Comparison of ENCODE assay signal across 8 cellular contexts in genomic region chr3:50612234-50612972, GRCh38. TPM values are rescaled to one million over a fixed set of nuclear protein-coding genes. Genes with fewer than 3 reads are reported as not detected.
DNase-seq lines count a peak whose midpoint lies in the region; ATAC-seq and TF ChIP-seq lines count a peak whose summit lies in the region.

No MANE protein-coding gene starts in this region.

- intact Hi-C loops in breast epithelium (cut with DNase I; ENCODE audit: low total_unique reads), result loop anchor here (5.0 kb wide), 1 partner anchor 775 kb away; the partner anchor contains the start of gene MANF

- H3K4me3 ChIP-seq in GM12875 (ENCODE audit: low read depth, low read length), result peak overlapping the region; percentile 66
- H3K4me3 ChIP-seq in HUES64 (ENCODE audit: low read length), result peak overlapping the region; percentile 61
- H3K4me3 ChIP-seq in breast epithelium, result peak overlapping the region; percentile 61 to 95 (median 76)
- peak overlapping the region; percentile 77 to 83 for H3K4me3 ChIP-seq in muscle layer of duodenum (ENCODE audit: low read depth in 1 of 2, low read length in 2 of 2)

- TF ChIP-seq POLR2A in breast epithelium (IDR thresholded peaks at IDR 0.05) (no peak), GM18505 (IDR thresholded peaks at IDR 0.05; ENCODE audit: borderline replicate concordance, extremely low read depth, insufficient read depth, insufficient read length) (no peak)

- H3K27ac ChIP-seq in HUES64 (ENCODE audit: low read depth, low read length) (no peak overlapping the region), breast epithelium (peak overlapping the region; percentile 91 to 98), muscle layer of duodenum (ENCODE audit: low read length) (peak overlapping the region; percentile 14)

- 13% methylated on average over 31 of the region's 31 CpGs for WGBS in HUES64

- peaks cover 12% of the 10 kb centered on the region; the same call in 1 of the 2 replicates for H3K4me1 ChIP-seq in HUES64 (ENCODE audit: insufficient read depth, low read length)
- H3K4me1 ChIP-seq in breast epithelium, result peaks cover 8 to 27% of the 10 kb centered on the region in 2 donors
- peaks cover 18 to 36% of the 10 kb centered on the region in 2 donors for H3K4me1 ChIP-seq in muscle layer of duodenum (ENCODE audit: control insufficient read depth in 1 of 2, insufficient read depth in 2 of 2, low read length in 2 of 2)

- no peak for TF ChIP-seq CTCF in GM12875 (IDR thresholded peaks at IDR 0.05; ENCODE audit: borderline replicate concordance, insufficient read depth, low read depth, low read length)
- no peak for TF ChIP-seq CTCF in breast epithelium (IDR thresholded peaks at IDR 0.05)

- H3K27me3 ChIP-seq in HUES64 (ENCODE audit: insufficient read depth, low read length) (peaks cover 50% of the 10 kb centered on the region), breast epithelium (no peaks in the 10 kb centered on the region), muscle layer of duodenum (ENCODE audit: low read depth, low read length) (no peaks in the 10 kb centered on the region)

- peak overlapping the region; percentile 73; the same call in 1 of the 2 replicates for H3K9ac ChIP-seq in HUES64 (ENCODE audit: low read depth, low read length)

- H3K36me3 ChIP-seq in HUES64 (ENCODE audit: insufficient read depth, low read length), result no peaks in the 10 kb centered on the region; the same call in 1 of the 2 replicates
- no peaks in the 10 kb centered on the region for H3K36me3 ChIP-seq in breast epithelium
- peaks cover 7 to 9% of the 10 kb centered on the region in 2 donors for H3K36me3 ChIP-seq in muscle layer of duodenum (ENCODE audit: control insufficient read depth in 1 of 2, insufficient read depth in 2 of 2, low read length in 2 of 2)

- no peak for DNase-seq in breast epithelium (ENCODE audit: low spot score in 2 of 2)
- no peak for DNase-seq in EL
- DNase-seq in NCI-H774 (lab: John Stamatoyannopoulos, UW), result no peak
- no peak for DNase-seq in T1000 (lab: John Stamatoyannopoulos, UW)

- H3K9me3 ChIP-seq in HUES64 (ENCODE audit: insufficient read depth, low read depth, low read length) (no peaks in the 10 kb centered on the region), breast epithelium (no peaks in the 10 kb centered on the region), muscle layer of duodenum (ENCODE audit: control insufficient read depth in 1 of 2, low read length in 2 of 2) (no peaks in the 10 kb centered on the region)

- ATAC-seq in GM18505 (IDR thresholded peaks at IDR 0.05; ENCODE audit: unreplicated experiment), result no peak

RNA-seq across cellular contexts. Expression of gene CISH, which starts 0.8 kb away (rescaled TPM):
- polyA plus RNA-seq in HUES64 (2013, experiment 1 of 2), result 2.8 TPM
- 2.8 TPM for polyA plus RNA-seq in HUES64 (2013, experiment 2 of 2)
- 10 to 100 TPM in 2 of 3 donors, 1 to 10 TPM in 1; 5.4 to 29.6 (median 17.4) TPM for total RNA-seq in breast epithelium

RNA-seq across cellular contexts. Expression of gene MAPKAPK3, which starts 4.5 kb away (rescaled TPM):
- 32.3 TPM for polyA plus RNA-seq in HUES64 (2013, experiment 1 of 2)
- polyA plus RNA-seq in HUES64 (2013, experiment 2 of 2), result 32.8 TPM
- total RNA-seq in breast epithelium, result 10 to 100 TPM; 30.4 to 38.4 (median 30.8) TPM

RNA-seq across cellular contexts. Expression of gene HEMK1, which starts 43.1 kb away (rescaled TPM):
- 6.3 TPM for polyA plus RNA-seq in HUES64 (2013, experiment 1 of 2)
- polyA plus RNA-seq in HUES64 (2013, experiment 2 of 2), result 7.5 TPM
- 10 to 100 TPM in 1 of 3 donors, 1 to 10 TPM in 2; 6.1 to 10.7 (median 9.2) TPM for total RNA-seq in breast epithelium

RNA-seq across cellular contexts. Expression of gene C3orf18, which starts 44.9 kb away (rescaled TPM):
- polyA plus RNA-seq in HUES64 (2013, experiment 1 of 2), result 4.8 TPM
- polyA plus RNA-seq in HUES64 (2013, experiment 2 of 2), result 7.3 TPM
- total RNA-seq in breast epithelium, result 10 to 100 TPM; 10.7 to 16.8 (median 15.1) TPM
